Comparison of ENCODE assay signal across 2 cellular contexts in genomic region chr12:122811777-122812176, GRCh38.
A peak's percentile ranks its signal among the peaks of the same experiment; 100 is the strongest.
TF ChIP-seq lines count a peak whose summit lies in the region.

No MANE protein-coding gene starts in this region.

TF ChIP-seq in HEK293, 187 proteins besides CTCF, POLR2A, EP300 and RAD21:
- no peak for TF ChIP-seq ZNF366 (tag by site-specific recombination; conservative IDR thresholded peaks at IDR 0.05)
- TF ChIP-seq, protein P1, sequence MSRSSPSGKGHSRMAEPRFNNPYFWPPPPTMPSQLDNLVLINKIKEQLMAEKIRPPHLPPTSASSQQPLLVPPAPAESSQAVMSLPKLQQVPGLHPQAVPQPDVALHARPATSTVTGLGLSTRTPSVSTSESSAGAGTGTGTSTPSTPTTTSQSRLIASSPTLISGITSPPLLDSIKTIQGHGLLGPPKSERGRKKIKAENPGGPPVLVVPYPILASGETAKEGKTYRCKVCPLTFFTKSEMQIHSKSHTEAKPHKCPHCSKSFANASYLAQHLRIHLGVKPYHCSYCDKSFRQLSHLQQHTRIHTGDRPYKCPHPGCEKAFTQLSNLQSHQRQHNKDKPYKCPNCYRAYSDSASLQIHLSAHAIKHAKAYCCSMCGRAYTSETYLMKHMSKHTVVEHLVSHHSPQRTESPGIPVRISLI (tag by site-specific recombination; IDR thresholded peaks at IDR 0.05): peak; percentile 69; the same call in 1 of the 2 replicates

TF ChIP-seq in GM12878, 131 proteins besides CTCF, POLR2A, EP300 and RAD21:
- no peak for TF ChIP-seq HCFC1 (IDR thresholded peaks at IDR 0.05; ENCODE audit: low read length)
- TF ChIP-seq, protein P2, sequence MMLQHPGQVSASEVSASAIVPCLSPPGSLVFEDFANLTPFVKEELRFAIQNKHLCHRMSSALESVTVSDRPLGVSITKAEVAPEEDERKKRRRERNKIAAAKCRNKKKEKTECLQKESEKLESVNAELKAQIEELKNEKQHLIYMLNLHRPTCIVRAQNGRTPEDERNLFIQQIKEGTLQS (IDR thresholded peaks at IDR 0.05; ENCODE audit: borderline replicate concordance, extremely low read depth, low read depth, low read length): no peak
- TF ChIP-seq ZNF384 (IDR thresholded peaks at IDR 0.05; ENCODE audit: borderline replicate concordance, low read depth, low read length): 0 out of 2 replicates have a peak, but pooled peaks have one; percentile 9
